ENCODE assay signal across 11 cellular contexts in the genomic region with DNA sequence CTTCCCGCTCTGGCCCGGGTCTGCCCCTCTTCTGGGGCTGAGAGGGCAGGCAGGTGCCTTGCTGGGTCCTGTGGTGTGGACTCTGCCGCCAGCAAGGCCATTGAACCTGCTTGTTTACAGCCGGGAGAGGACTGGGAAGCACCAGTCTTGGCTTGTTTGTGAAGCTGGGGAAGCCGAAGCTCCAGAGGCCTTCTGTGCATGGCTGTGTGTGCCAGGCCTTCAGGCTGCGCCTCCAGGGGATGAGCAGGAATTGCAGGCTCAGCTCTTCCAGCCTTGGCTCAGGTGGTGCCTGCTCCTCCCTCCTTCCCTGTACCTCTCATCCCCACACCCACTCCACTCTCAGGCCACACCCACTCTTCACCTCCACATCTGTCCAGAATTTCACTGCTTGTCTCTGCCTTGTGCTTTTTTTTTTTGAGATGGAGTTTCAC. TPM values are rescaled to one million over a fixed set of nuclear protein-coding genes. Genes with fewer than 3 reads are reported as not detected.
DNase-seq lines count a peak whose midpoint lies in the region; ATAC-seq and FAIRE-seq lines count a peak whose summit lies in the region.
"Had no signal": no experiment of that assay in that cellular context is flagged by ENCODE, and none has a peak within 500 bp of the region (broad histone marks: within the 10 kb centered on the region; RNA-seq: fewer than 3 reads in every experiment).

No MANE protein-coding gene starts in this region.

- no peak overlapping the region for H3K4me3 ChIP-seq in small intestine (ENCODE audit: low read depth in 1 of 2, low read length in 2 of 2)

- H3K4me1 ChIP-seq in small intestine (ENCODE audit: control insufficient read depth in 2 of 2, insufficient read depth in 1 of 2, low read depth in 1 of 2, low read length in 1 of 2), result peaks cover 0 to 2% of the 10 kb centered on the region in 2 donors

- no peaks in the 10 kb centered on the region for H3K27me3 ChIP-seq in small intestine (ENCODE audit: control insufficient read depth in 2 of 2, insufficient read depth in 2 of 2, low read length in 2 of 2)

- H3K27ac ChIP-seq in small intestine (ENCODE audit: low read depth in 1 of 2, low read length in 1 of 2), result no peak overlapping the region

- 39 to 62% (median 51%) methylated on average over 6 of the region's 6 CpGs for WGBS in small intestine, 3 donors

- peak; percentile 75 for ATAC-seq in esophagus mucosa
- no peak for ATAC-seq in HG03280 (IDR thresholded peaks at IDR 0.05; ENCODE audit: unreplicated experiment)
- ATAC-seq in HG02938 (IDR thresholded peaks at IDR 0.05; ENCODE audit: unreplicated experiment), result no peak

- DNase-seq in NCI-H82 (lab: John Stamatoyannopoulos, UW) (peak; percentile 56), NCI-H82 treated with DMSO at 0.1 percent for 48 hours (lab: John Stamatoyannopoulos, UW; ENCODE audit: unreplicated experiment) (no peak), NCI-H524 (lab: John Stamatoyannopoulos, UW) (peak; percentile 31 to 66), small intestine (peak; percentile 31)
- DNase-seq in stimulated activated CD4-positive, alpha-beta T cell treated with anti-CD3 and anti-CD28 coated beads, Interleukin-12 subunit alpha, Interleukin-12 subunit beta, amount 100 ng/mL, for 4 hours, result no peak
- DNase-seq: ACHN, MM.1S had no signal

- no peaks in the 10 kb centered on the region for H3K36me3 ChIP-seq in small intestine (ENCODE audit: control insufficient read depth in 2 of 2, insufficient read depth in 2 of 2, low read length in 2 of 2)

- no peaks in the 10 kb centered on the region for H3K9me3 ChIP-seq in small intestine (ENCODE audit: control insufficient read depth, low read depth)

- FAIRE-seq in small intestine (lab: Jason Lieb, UNC), result no peak
- FAIRE-seq: GM12891 had no signal

RNA-seq across cellular contexts. Expression of gene NDUFB7, which starts 17.5 kb away (rescaled TPM):
- total RNA-seq in esophagus mucosa, result 186 TPM
- 100 to 1,000 TPM; 597 to 818 (median 651) TPM for polyA plus RNA-seq in small intestine

RNA-seq across cellular contexts. Expression of gene TECR, which starts 25.0 kb away (rescaled TPM):
- 341 TPM for total RNA-seq in esophagus mucosa
- polyA plus RNA-seq in small intestine, result 100 to 1,000 TPM; 147 to 234 (median 165) TPM

RNA-seq across cellular contexts. Expression of gene CLEC17A, which starts 28.5 kb away (rescaled TPM):
- 0.20 TPM for total RNA-seq in esophagus mucosa
- under 1 TPM in 1 of 3 donors, not detected in 2; 0.55 TPM for polyA plus RNA-seq in small intestine

RNA-seq across cellular contexts. Expression of gene DNAJB1, which starts 36.2 kb away (rescaled TPM):
- total RNA-seq in esophagus mucosa, result 337 TPM
- 10 to 100 TPM; 39.4 to 45.3 (median 43.2) TPM for polyA plus RNA-seq in small intestine

RNA-seq across cellular contexts. Expression of gene GIPC1, which starts 58.5 kb away (rescaled TPM):
- 254 TPM for total RNA-seq in esophagus mucosa
- 10 to 100 TPM; 64.0 to 91.2 (median 66.5) TPM for polyA plus RNA-seq in small intestine

Comparison
In these comparisons a context has a peak if more than half of its experiments do, and no peak if none do; other contexts are left out.
1. DNase-seq: peak in NCI-H82 (single experiment), NCI-H524 (2 of 2) and small intestine (single experiment); none in NCI-H82 treated with DMSO at 0.1 percent for 48 hours (single experiment) and stimulated activated CD4-positive, alpha-beta T cell treated with anti-CD3 and anti-CD28 coated beads, Interleukin-12 subunit alpha, Interleukin-12 subunit beta, amount 100 ng/mL, for 4 hours (single experiment).